In the genomic region with DNA sequence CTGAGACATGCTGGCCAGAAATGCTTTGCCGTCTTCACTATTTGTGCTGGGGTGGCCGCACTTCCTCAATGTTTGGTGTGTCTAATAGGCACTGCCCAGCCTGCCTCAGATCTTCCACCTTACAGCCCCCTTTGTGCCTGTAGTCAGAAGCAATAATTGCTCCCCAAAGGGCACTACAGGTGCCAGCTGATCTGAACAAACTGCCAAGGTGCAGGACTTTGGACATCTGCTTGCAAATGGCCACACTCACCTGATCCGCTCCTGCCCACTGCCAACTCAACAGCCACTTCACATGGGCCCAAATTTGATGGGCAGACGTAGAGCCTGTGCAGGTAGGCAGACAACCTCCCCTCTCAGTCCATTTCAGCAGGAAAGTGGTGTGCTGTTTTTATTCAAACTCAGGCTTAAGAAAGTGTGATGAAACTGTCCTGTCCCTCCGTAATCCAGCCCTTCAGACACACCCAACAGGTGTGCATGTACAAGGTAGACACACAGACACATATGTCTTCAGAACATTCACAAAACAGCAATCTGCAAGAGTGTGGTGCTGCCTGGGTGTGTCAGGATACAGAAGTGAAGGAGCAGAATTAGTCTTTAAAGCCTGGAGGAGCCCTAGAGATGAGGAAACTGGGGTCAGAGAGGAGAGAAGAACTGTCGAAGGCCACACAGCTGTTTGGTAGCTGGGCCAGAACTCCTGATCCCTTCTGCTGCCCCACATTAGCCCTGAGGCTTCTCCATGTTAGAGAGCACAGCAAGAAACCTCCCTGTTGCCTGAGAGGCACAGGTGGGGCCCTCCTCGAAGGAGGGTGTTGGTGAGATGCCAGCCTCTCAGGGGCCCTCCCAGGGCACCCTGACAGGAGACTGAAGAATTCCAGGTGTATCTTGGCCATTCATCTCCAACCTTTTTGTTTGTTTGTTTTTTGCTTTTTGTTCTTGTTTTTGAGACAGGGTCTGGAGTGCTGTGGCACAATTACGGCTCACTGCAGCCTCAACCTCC, we compare ENCODE assay signal across 18 cellular contexts. TPM values are rescaled to one million over a fixed set of nuclear protein-coding genes. Genes with fewer than 3 reads are reported as not detected.
DNase-seq lines count a peak whose midpoint lies in the region; ATAC-seq and TF ChIP-seq lines count a peak whose summit lies in the region.
"Had no signal": no experiment of that assay in that cellular context is flagged by ENCODE, and none has a peak within 500 bp of the region (broad histone marks: within the 10 kb centered on the region; RNA-seq: fewer than 3 reads in every experiment).

No MANE protein-coding gene starts in this region.

- H3K23ac ChIP-seq in mesendoderm (ENCODE audit: low read length): peak overlapping the region; percentile 24

- no peak overlapping the region for H4K8ac ChIP-seq in mesendoderm (ENCODE audit: low read depth, low read length)

- H3K4me1 ChIP-seq in esophagus (ENCODE audit: control insufficient read depth in 2 of 2, insufficient read depth in 2 of 2, low read length in 1 of 2) (peaks cover 4 to 22% of the 10 kb centered on the region in 2 donors), mesendoderm (ENCODE audit: control insufficient read depth, low read depth, low read length) (peaks cover 4% of the 10 kb centered on the region)

- peak overlapping the region; percentile 47 for H3K27ac ChIP-seq in RWPE1
- peak overlapping the region; percentile 46 to 72 for H3K27ac ChIP-seq in esophagus (ENCODE audit: low read depth in 2 of 2, low read length in 1 of 2)
- no peak overlapping the region for H3K27ac ChIP-seq in mesendoderm (ENCODE audit: low read depth, low read length)
- H3K27ac ChIP-seq: BLaER1 treated with 17β-estradiol and CSF1 and Interleukin-3, amounts not matched to agents 10 nM and 100 nM; Peyer's patch had no signal

- H2BK120ac ChIP-seq in mesendoderm (ENCODE audit: low read depth, low read length): no peak overlapping the region

- H3K27me3 ChIP-seq in esophagus (ENCODE audit: control insufficient read depth in 1 of 2, insufficient read depth in 2 of 2, low read length in 2 of 2): no peaks in the 10 kb centered on the region
- H3K27me3 ChIP-seq in mesendoderm (ENCODE audit: insufficient read depth, low read length, poor library complexity): no peaks in the 10 kb centered on the region
- H3K27me3 ChIP-seq: BLaER1 treated with 17β-estradiol and CSF1 and Interleukin-3, amounts not matched to agents 10 nM and 100 nM; MG63; Peyer's patch had no signal

- no peak overlapping the region for H4K5ac ChIP-seq in mesendoderm (ENCODE audit: low read length)

- H3K4me3 ChIP-seq in esophagus (ENCODE audit: low read depth in 1 of 2, low read length in 2 of 2) (no peak overlapping the region), mesendoderm (ENCODE audit: low read length) (no peak overlapping the region)
- H3K4me3 ChIP-seq: BLaER1 treated with 17β-estradiol and CSF1 and Interleukin-3, amounts not matched to agents 10 nM and 100 nM; MG63; Peyer's patch had no signal

- H2BK5ac ChIP-seq in mesendoderm (ENCODE audit: low read length): no peak overlapping the region

- WGBS in esophagus, 2 donors: 69 to 81% methylated on average over 8 of the region's 8 CpGs
- WGBS in mesendoderm (ENCODE audit: extremely low coverage, insufficient coverage, low lambda C conversion rate): no CpG with 5 or more reads among the region's 8 CpGs

- H3K36me3 ChIP-seq in esophagus (ENCODE audit: control insufficient read depth in 2 of 2, insufficient read depth in 2 of 2, low read length in 1 of 2) (no peaks in the 10 kb centered on the region), mesendoderm (ENCODE audit: control insufficient read depth, insufficient read depth, low read length) (no peaks in the 10 kb centered on the region)
- H3K36me3 ChIP-seq: BLaER1 treated with 17β-estradiol and CSF1 and Interleukin-3, amounts not matched to agents 10 nM and 100 nM; MG63; Peyer's patch had no signal

- no peak overlapping the region for H2BK15ac ChIP-seq in mesendoderm (replicated peaks; ENCODE audit: low read depth)

- no peak overlapping the region for H2AK5ac ChIP-seq in mesendoderm (ENCODE audit: low read length)

- no peak overlapping the region for H3K9ac ChIP-seq in mesendoderm (ENCODE audit: low read length)
- H3K9ac ChIP-seq: BLaER1 treated with 17β-estradiol and CSF1 and Interleukin-3, amounts not matched to agents 10 nM and 100 nM had no signal

- H3K4ac ChIP-seq in mesendoderm (ENCODE audit: low read depth, low read length): no peak overlapping the region

- no peaks in the 10 kb centered on the region for H3K79me1 ChIP-seq in mesendoderm (ENCODE audit: low read length)

- H3K56ac ChIP-seq in mesendoderm (ENCODE audit: low read length): no peak overlapping the region

- POLR2A ChIA-PET in RWPE1 (lab: Yijun Ruan, JAX; ENCODE audit: low non-redundant PET): no interaction called here

- no peak overlapping the region for H3K18ac ChIP-seq in mesendoderm (ENCODE audit: low read length)

- no peaks in the 10 kb centered on the region for H3K79me2 ChIP-seq in mesendoderm (ENCODE audit: control insufficient read depth, insufficient read depth, low read length)

- no peaks in the 10 kb centered on the region for H3K9me3 ChIP-seq in esophagus (ENCODE audit: control insufficient read depth in 2 of 2, insufficient read depth in 1 of 2, low read depth in 1 of 2, low read length in 1 of 2)
- H3K9me3 ChIP-seq: BLaER1 treated with 17β-estradiol and CSF1 and Interleukin-3, amounts not matched to agents 10 nM and 100 nM; MG63; Peyer's patch had no signal

- no peak overlapping the region for H3K4me2 ChIP-seq in mesendoderm (ENCODE audit: low read length)
- H3K4me2 ChIP-seq: BLaER1 treated with 17β-estradiol and CSF1 and Interleukin-3, amounts not matched to agents 10 nM and 100 nM had no signal

- no peak for ATAC-seq in GM21367 (IDR thresholded peaks at IDR 0.05; ENCODE audit: unreplicated experiment)

- DNase-seq in NCI-H69 (lab: John Stamatoyannopoulos, UW) (peak; percentile 27), RWPE1 (ENCODE audit: low spot score) (no peak), mesendoderm (no peak), NCI-H187 treated with DMSO at 0.1 percent for 48 hours (lab: John Stamatoyannopoulos, UW) (no peak), NCI-H2081 treated with DMSO at 0.1 percent for 48 hours (lab: John Stamatoyannopoulos, UW) (no peak), CD1c-positive myeloid dendritic cell (ENCODE audit: extremely low spot score) (no peak)
- DNase-seq: H7, Karpas-422, MG63, NCI-H1092 treated with DMSO at 0.1 percent for 48 hours, NCI-H226, NCI-H524, Peyer's patch, Right ventricle myocardium superior had no signal

- TF ChIP-seq CTCF in RWPE1 (conservative IDR thresholded peaks at IDR 0.05; ENCODE audit: low read depth): no peak

- CTCF ChIA-PET in RWPE1 (lab: Yijun Ruan, JAX): no interaction called here

RNA-seq across cellular contexts. Expression of a gene that starts 4.4 kb away (rescaled TPM):
- under 1 TPM; 0.08 to 0.19 TPM for polyA plus RNA-seq in esophagus
- not detected for polyA plus RNA-seq in mesendoderm (2013, experiment 1 of 2)
- not detected for polyA plus RNA-seq in mesendoderm (2013, experiment 2 of 2)
- polyA plus RNA-seq: IgD-negative memory B cell had no signal

RNA-seq across cellular contexts. Expression of a gene that starts 13.3 kb away (rescaled TPM):
- polyA plus RNA-seq in esophagus: 100 to 1,000 TPM; 106 to 453 TPM
- polyA plus RNA-seq in mesendoderm (2013, experiment 1 of 2): not detected
- not detected for polyA plus RNA-seq in mesendoderm (2013, experiment 2 of 2)
- polyA plus RNA-seq: IgD-negative memory B cell had no signal

RNA-seq across cellular contexts. Expression of a gene that starts 32.5 kb away (rescaled TPM):
- polyA plus RNA-seq in esophagus: not detected
- not detected for polyA plus RNA-seq in mesendoderm (2013, experiment 1 of 2)
- not detected for polyA plus RNA-seq in mesendoderm (2013, experiment 2 of 2)
- polyA plus RNA-seq: IgD-negative memory B cell had no signal

RNA-seq across cellular contexts. Expression of a gene that starts 35.0 kb away (rescaled TPM):
- polyA plus RNA-seq in esophagus: 100 to 1,000 TPM; 229 to 427 TPM
- polyA plus RNA-seq in mesendoderm (2013, experiment 1 of 2): not detected
- polyA plus RNA-seq in mesendoderm (2013, experiment 2 of 2): not detected
- polyA plus RNA-seq: IgD-negative memory B cell had no signal

RNA-seq across cellular contexts. Expression of a gene that starts 53.2 kb away (rescaled TPM):
- polyA plus RNA-seq in esophagus: under 1 TPM in 1 of 2 donors, not detected in 1; 0.02 TPM
- not detected for polyA plus RNA-seq in mesendoderm (2013, experiment 1 of 2)
- polyA plus RNA-seq in mesendoderm (2013, experiment 2 of 2): not detected
- polyA plus RNA-seq: IgD-negative memory B cell had no signal
